ENCODE assay signal across 2 cellular contexts in the genomic region with DNA sequence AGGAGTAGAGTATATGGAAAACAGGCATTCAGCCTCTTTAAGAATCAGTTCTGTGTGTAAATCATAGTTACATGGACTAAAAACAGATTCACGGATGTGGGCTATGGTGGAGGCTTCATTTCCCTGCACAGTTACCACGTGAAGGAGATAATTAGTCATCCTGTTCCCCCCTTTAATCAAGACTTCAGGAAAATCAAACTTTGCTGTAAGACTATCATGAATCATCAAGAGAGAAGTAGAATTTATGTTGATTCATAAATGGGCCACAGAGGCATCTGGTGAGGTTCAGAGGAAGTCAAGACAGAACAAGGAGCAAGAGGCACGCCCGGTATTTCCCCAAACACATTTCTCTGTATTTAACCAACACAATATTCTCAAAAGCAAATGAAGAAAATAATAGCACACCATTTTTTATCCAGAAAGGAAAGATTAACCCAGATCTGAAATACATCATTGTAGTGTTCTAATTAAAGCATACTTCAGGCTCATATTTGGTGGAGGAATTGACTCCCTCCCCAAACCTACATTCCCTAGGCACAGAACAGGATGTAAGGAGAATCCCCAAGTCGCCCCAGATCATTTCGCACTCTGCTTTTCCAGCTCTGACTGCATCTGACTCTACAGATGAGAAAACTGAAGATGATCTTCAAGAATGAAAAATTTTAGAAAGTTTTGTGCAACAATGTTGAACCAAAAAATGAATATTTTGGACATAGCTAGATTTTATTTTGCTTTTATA.
A peak's percentile ranks its signal among the peaks of the same experiment; 100 is the strongest.
TF ChIP-seq lines count a peak whose summit lies in the region.

No MANE protein-coding gene starts in this region.

TF ChIP-seq in IMR-90, 13 proteins besides CTCF, POLR2A, EP300 and RAD21 (continued from another document):
- TF ChIP-seq, protein P1, sequence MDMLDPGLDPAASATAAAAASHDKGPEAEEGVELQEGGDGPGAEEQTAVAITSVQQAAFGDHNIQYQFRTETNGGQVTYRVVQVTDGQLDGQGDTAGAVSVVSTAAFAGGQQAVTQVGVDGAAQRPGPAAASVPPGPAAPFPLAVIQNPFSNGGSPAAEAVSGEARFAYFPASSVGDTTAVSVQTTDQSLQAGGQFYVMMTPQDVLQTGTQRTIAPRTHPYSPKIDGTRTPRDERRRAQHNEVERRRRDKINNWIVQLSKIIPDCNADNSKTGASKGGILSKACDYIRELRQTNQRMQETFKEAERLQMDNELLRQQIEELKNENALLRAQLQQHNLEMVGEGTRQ (IDR thresholded peaks at IDR 0.05; ENCODE audit: low read depth, low read length), result peak; percentile 75
TF ChIP-seq in IMR-90: peak in this region for 1.

TF ChIP-seq in endothelial cell of umbilical vein, 7 proteins besides CTCF, POLR2A, EP300 and RAD21 (continued from another document):
- TF ChIP-seq, protein P2, sequence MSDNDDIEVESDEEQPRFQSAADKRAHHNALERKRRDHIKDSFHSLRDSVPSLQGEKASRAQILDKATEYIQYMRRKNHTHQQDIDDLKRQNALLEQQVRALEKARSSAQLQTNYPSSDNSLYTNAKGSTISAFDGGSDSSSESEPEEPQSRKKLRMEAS (IDR thresholded peaks at IDR 0.05; ENCODE audit: insufficient read depth, insufficient read length), result no peak
- TF ChIP-seq JUN (IDR thresholded peaks at IDR 0.05; ENCODE audit: borderline replicate concordance, insufficient read depth, insufficient read length, low read depth), result no peak
- TF ChIP-seq EZH2 (IDR thresholded peaks at IDR 0.05; ENCODE audit: borderline replicate concordance, low read depth, low read length, severe bottlenecking), result no peak
TF ChIP-seq in endothelial cell of umbilical vein: peak in this region for 1.
